Comparison of ENCODE assay signal across 8 cellular contexts in genomic region chr5:95760291-95761191, GRCh38. TPM values are rescaled to one million over a fixed set of nuclear protein-coding genes. Genes with fewer than 3 reads are reported as not detected.
A peak's percentile ranks its signal among the peaks of the same experiment; 100 is the strongest.
DNase-seq lines count a peak whose midpoint lies in the region; ATAC-seq and TF ChIP-seq lines count a peak whose summit lies in the region.

No MANE protein-coding gene starts in this region.

- H3K27me3 ChIP-seq in CD4-positive, alpha-beta T cell (ENCODE audit: control insufficient read depth, insufficient read depth, low read length) = no peaks in the 10 kb centered on the region

- intact Hi-C loops in CD4-positive, alpha-beta T cell (cut with DNase I, micrococcal nuclease) = no loop called here

- H3K4me3 ChIP-seq in fibroblast of pulmonary artery (replicated peaks; ENCODE audit: low read depth, low read length) (peak overlapping the region; percentile 21), skin epidermis (peak overlapping the region in 5 of 7 experiments; percentile 9 to 24 (median 22))

- H3K27me3 Mint-ChIP-seq in CD4-positive, alpha-beta T cell = no peaks in the 10 kb centered on the region

- H3K9me3 ChIP-seq in CD4-positive, alpha-beta T cell (ENCODE audit: control insufficient read depth, low read length) = no peaks in the 10 kb centered on the region

- peak overlapping the region; percentile 83 for H3K4me3 Mint-ChIP-seq in CD4-positive, alpha-beta T cell

- peak overlapping the region; percentile 41 for H3K27ac ChIP-seq in CD4-positive, alpha-beta T cell (ENCODE audit: low read depth, low read length)
- peak overlapping the region in 15 of 21 experiments; percentile 12 to 88 (median 61) for H3K27ac ChIP-seq in skin epidermis

- no peaks in the 10 kb centered on the region for H3K9me3 Mint-ChIP-seq in CD4-positive, alpha-beta T cell

- POLR2A ChIA-PET in CD4-positive, alpha-beta T cell (lab: Charles Lee) = interaction anchor here (0.7 to 1.0 kb wide), 2 partner anchors 30 to 114 kb away, joined by 3 to 4 read pairs; partner anchors contain the start of genes RFESD and RHOBTB3

- no peaks in the 10 kb centered on the region for H3K36me3 Mint-ChIP-seq in CD4-positive, alpha-beta T cell (ENCODE audit: low read depth)

- DNase-seq in CD4-positive, alpha-beta T cell = no peak
- DNase-seq in GM19240 (ENCODE audit: insufficient read length, low spot score) (peak; percentile 11), SKM-1 (lab: John Stamatoyannopoulos, UW; ENCODE audit: unreplicated experiment) (peak; percentile 55), fibroblast of pulmonary artery (ENCODE audit: low read depth) (peak; percentile 94), NCI-H1092 (lab: John Stamatoyannopoulos, UW) (no peak), occipital lobe (lab: John Stamatoyannopoulos, UW) (no peak)

- CTCF ChIA-PET in CD4-positive, alpha-beta T cell (lab: Charles Lee) = interaction anchor here (0.9 kb wide), 1 partner anchor 36 kb away, joined by 3 read pairs; no protein-coding TSS in a partner anchor

- H3K4me1 Mint-ChIP-seq in CD4-positive, alpha-beta T cell (ENCODE audit: low read depth) = peaks cover 30% of the 10 kb centered on the region

- H3K27ac Mint-ChIP-seq in CD4-positive, alpha-beta T cell = peak overlapping the region; percentile 86

- no peak for TF ChIP-seq CTCF in CD4-positive, alpha-beta T cell (IDR thresholded peaks at IDR 0.05)
- no peak for TF ChIP-seq CTCF in fibroblast of pulmonary artery (IDR thresholded peaks at IDR 0.05; ENCODE audit: low read length, missing control alignments)

- ATAC-seq in CD4-positive, alpha-beta T cell (ENCODE audit: poor library complexity) = peak; percentile 85
- ATAC-seq in HG03342 (IDR thresholded peaks at IDR 0.05; ENCODE audit: unreplicated experiment) = peak; percentile 94

RNA-seq across cellular contexts. Expression of gene RHOBTB3, which starts 29.4 kb away (rescaled TPM):
- total RNA-seq in CD4-positive, alpha-beta T cell = 1 to 10 TPM; 3.8 to 4.3 TPM
- 348 TPM for total RNA-seq in occipital lobe

Comparison
In these comparisons a context has a peak if more than half of its experiments do, and no peak if none do; other contexts are left out.
1. DNase-seq: peak in GM19240 (single experiment), SKM-1 (single experiment) and fibroblast of pulmonary artery (single experiment); none in CD4-positive, alpha-beta T cell (0 of 10), NCI-H1092 (single experiment) and occipital lobe (single experiment).
2. RNA of gene RHOBTB3, which starts 29.4 kb away (total RNA-seq): 348 TPM in occipital lobe (single experiment); 3.8 to 4.3 TPM in CD4-positive, alpha-beta T cell; every median in the first group is over 10 times any median in the second.